ENCODE assay signal across 9 cellular contexts in the genomic region with DNA sequence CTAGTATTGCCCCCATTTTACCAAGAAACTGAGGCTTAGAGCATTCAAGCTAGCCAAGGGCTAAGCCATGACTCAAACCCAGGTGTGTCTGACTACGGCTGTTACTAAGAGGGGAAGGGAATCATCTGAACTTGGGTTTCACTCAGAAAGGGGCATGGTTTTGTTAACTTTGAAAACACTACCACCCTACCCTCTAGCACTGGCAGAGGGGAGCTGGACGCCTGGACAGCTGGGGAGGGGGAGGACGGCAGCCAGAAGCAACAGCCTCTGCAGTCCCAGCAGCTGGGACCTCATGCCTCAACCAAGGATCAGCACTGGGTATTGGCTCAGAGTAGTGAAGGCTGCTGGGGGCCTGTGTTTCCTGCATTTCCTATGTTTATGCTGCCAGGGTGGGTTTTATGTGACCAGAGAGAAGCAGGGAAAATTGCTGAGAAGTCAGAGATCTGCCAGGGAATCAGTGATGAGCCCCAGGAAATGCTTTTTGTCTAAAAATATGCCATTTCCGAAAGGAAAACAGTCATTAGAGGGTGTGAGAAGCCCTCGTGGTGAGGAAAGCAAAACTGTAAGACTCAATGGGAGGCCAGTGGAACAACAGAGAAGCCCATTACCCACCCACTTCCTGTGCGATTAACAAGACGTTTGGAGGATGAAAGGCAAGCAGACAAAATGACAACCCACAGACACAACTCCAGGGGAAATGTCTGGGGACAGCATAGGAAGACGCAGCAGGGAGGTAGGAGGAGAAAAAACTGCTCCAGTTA. TPM values are rescaled to one million over a fixed set of nuclear protein-coding genes. Genes with fewer than 3 reads are reported as not detected.
DNase-seq lines count a peak whose midpoint lies in the region; ATAC-seq and TF ChIP-seq lines count a peak whose summit lies in the region.
"Had no signal": no experiment of that assay in that cellular context is flagged by ENCODE, and none has a peak within 500 bp of the region (broad histone marks: within the 10 kb centered on the region; RNA-seq: fewer than 3 reads in every experiment).

No MANE protein-coding gene starts in this region.

- H2AFZ ChIP-seq in mesenchymal stem cell (ENCODE audit: low read depth, low read length): peak overlapping the region; percentile 18

- POLR2A ChIA-PET in CD4-positive, alpha-beta memory T cell (lab: Charles Lee; ENCODE audit: partially characterized antibody): interaction anchor here (0.9 kb wide), 1 partner anchor 18 kb away, joined by 4 read pairs; no protein-coding TSS in a partner anchor

- peak overlapping the region in 1 of 2 donors; percentile 33 for H3K4me3 ChIP-seq in CD4-positive, alpha-beta memory T cell (ENCODE audit: low read length in 2 of 2)
- peak overlapping the region; percentile 44 for H3K4me3 ChIP-seq in Jurkat, Clone E6-1 (ENCODE audit: low read length)
- H3K4me3 ChIP-seq in mesenchymal stem cell (ENCODE audit: insufficient read depth in 1 of 2, low read depth in 1 of 2, low read length in 2 of 2): no peak overlapping the region
- H3K4me3 ChIP-seq: lung had no signal

- peak overlapping the region; percentile 91 to 96 for H2BK12ac ChIP-seq in mesenchymal stem cell (ENCODE audit: low read length in 2 of 2)

- no peaks in the 10 kb centered on the region for H3K9me3 ChIP-seq in CD4-positive, alpha-beta memory T cell (ENCODE audit: control insufficient read depth in 1 of 2, low read length in 2 of 2)
- H3K9me3 ChIP-seq in mesenchymal stem cell (ENCODE audit: control insufficient read depth, low read length): no peaks in the 10 kb centered on the region

- H3K4me3 Mint-ChIP-seq in CD4-positive, alpha-beta memory T cell: peak overlapping the region; percentile 49 to 81 (median 72)
- H3K4me3 Mint-ChIP-seq in activated T-cell treated with anti-CD3 and anti-CD28 coated beads, Interleukin-2, amount 50 U/mL, for 4 hours: peak overlapping the region; percentile 52
- H3K4me3 Mint-ChIP-seq in glutamatergic neuron (ENCODE audit: unreplicated experiment): no peak overlapping the region

- peak overlapping the region in 1 of 2 experiments; percentile 81 for H3K14ac ChIP-seq in mesenchymal stem cell (ENCODE audit: low read length in 2 of 2)

- H3K27me3 Mint-ChIP-seq in CD4-positive, alpha-beta memory T cell: no peaks in the 10 kb centered on the region
- no peaks in the 10 kb centered on the region for H3K27me3 Mint-ChIP-seq in activated T-cell treated with anti-CD3 and anti-CD28 coated beads, Interleukin-2, amount 50 U/mL, for 4 hours (ENCODE audit: low read depth)
- peaks cover 2% of the 10 kb centered on the region for H3K27me3 Mint-ChIP-seq in glutamatergic neuron (ENCODE audit: unreplicated experiment)

- H3K18ac ChIP-seq in mesenchymal stem cell (ENCODE audit: low read depth in 1 of 2, low read length in 2 of 2): peak overlapping the region; percentile 93 to 95

- TF ChIP-seq CTCF in glutamatergic neuron (IDR thresholded peaks at IDR 0.05; ENCODE audit: partially characterized antibody, unreplicated experiment): no peak

- intact Hi-C loops in CD4-positive, alpha-beta memory T cell (cut with micrococcal nuclease): no loop called here

- H3K27me3 ChIP-seq in CD4-positive, alpha-beta memory T cell (ENCODE audit: insufficient read depth, low read length): no peaks in the 10 kb centered on the region
- no peaks in the 10 kb centered on the region for H3K27me3 ChIP-seq in mesenchymal stem cell (ENCODE audit: control insufficient read depth in 1 of 2, insufficient read depth in 1 of 2, low read length in 2 of 2)

- peak overlapping the region; percentile 8 for H3K27ac ChIP-seq in CD4-positive, alpha-beta memory T cell (ENCODE audit: low read depth, low read length)
- peak overlapping the region; percentile 86 for H3K27ac ChIP-seq in mesenchymal stem cell (ENCODE audit: low read length, poor library complexity, severe bottlenecking)

- H3K23ac ChIP-seq in mesenchymal stem cell (ENCODE audit: low read length in 2 of 2): peak overlapping the region in 1 of 2 experiments; percentile 63

- peak overlapping the region; percentile 59 for H4K8ac ChIP-seq in mesenchymal stem cell (ENCODE audit: low read length)

- H2AK5ac ChIP-seq in mesenchymal stem cell (ENCODE audit: low read length, severe bottlenecking): peak overlapping the region; percentile 99

- no peaks in the 10 kb centered on the region for H3K36me3 Mint-ChIP-seq in CD4-positive, alpha-beta memory T cell
- no peaks in the 10 kb centered on the region for H3K36me3 Mint-ChIP-seq in activated T-cell treated with anti-CD3 and anti-CD28 coated beads, Interleukin-2, amount 50 U/mL, for 4 hours (ENCODE audit: insufficient read depth)
- H3K36me3 Mint-ChIP-seq in glutamatergic neuron (ENCODE audit: unreplicated experiment): no peaks in the 10 kb centered on the region

- peak; percentile 39 to 67 (median 59) for DNase-seq in CD4-positive, alpha-beta memory T cell
- DNase-seq in Jurkat, Clone E6-1 (ENCODE audit: low read depth, low spot score): peak; percentile 98
- DNase-seq in activated T-cell treated with anti-CD3 and anti-CD28 coated beads, Interleukin-2, amount 50 U/mL, for 4 hours: peak; percentile 18
- DNase-seq in mesenchymal stem cell (peak; percentile 44), DMS79 treated with DMSO at 0.1 percent for 48 hours (lab: John Stamatoyannopoulos, UW) (no peak), NCI-H1092 treated with DMSO at 0.1 percent for 48 hours (lab: John Stamatoyannopoulos, UW) (no peak), glutamatergic neuron (no peak), NAMALWA (ENCODE audit: low spot score) (no peak)

- H3K9ac ChIP-seq in mesenchymal stem cell (ENCODE audit: low read length): no peak overlapping the region

- H3K4ac ChIP-seq in mesenchymal stem cell (ENCODE audit: low read depth in 1 of 2, low read length in 2 of 2): peak overlapping the region; percentile 66 to 81

- H3K4me1 ChIP-seq in CD4-positive, alpha-beta memory T cell (ENCODE audit: insufficient read depth, low read length): peaks cover 51% of the 10 kb centered on the region
- H3K4me1 ChIP-seq in mesenchymal stem cell (ENCODE audit: control insufficient read depth, insufficient read depth, low read depth, low read length): peaks cover 34% of the 10 kb centered on the region

- H3K27ac Mint-ChIP-seq in CD4-positive, alpha-beta memory T cell: peak overlapping the region; percentile 76 to 92 (median 84)
- no peak overlapping the region for H3K27ac Mint-ChIP-seq in glutamatergic neuron (ENCODE audit: unreplicated experiment)

- H2BK120ac ChIP-seq in mesenchymal stem cell (ENCODE audit: low read depth, low read length): peak overlapping the region; percentile 65

- CTCF ChIA-PET in CD4-positive, alpha-beta memory T cell (lab: Charles Lee; ENCODE audit: partially characterized antibody): interaction anchor here (0.7 to 0.9 kb wide), 2 partner anchors 13 to 26 kb away, joined by 3 read pairs; no protein-coding TSS in a partner anchor

- no peaks in the 10 kb centered on the region for H3K9me3 Mint-ChIP-seq in CD4-positive, alpha-beta memory T cell
- no peaks in the 10 kb centered on the region for H3K9me3 Mint-ChIP-seq in activated T-cell treated with anti-CD3 and anti-CD28 coated beads, Interleukin-2, amount 50 U/mL, for 4 hours
- peaks cover 6% of the 10 kb centered on the region for H3K9me3 Mint-ChIP-seq in glutamatergic neuron (ENCODE audit: unreplicated experiment)

- H3K4me1 Mint-ChIP-seq in CD4-positive, alpha-beta memory T cell: peaks cover 25 to 52% (median 40%) of the 10 kb centered on the region in 4 donors
- peaks cover 51% of the 10 kb centered on the region for H3K4me1 Mint-ChIP-seq in activated T-cell treated with anti-CD3 and anti-CD28 coated beads, Interleukin-2, amount 50 U/mL, for 4 hours (ENCODE audit: low read depth)
- no peaks in the 10 kb centered on the region for H3K4me1 Mint-ChIP-seq in glutamatergic neuron (ENCODE audit: low read depth, unreplicated experiment)

- peak overlapping the region; percentile 84 for H2BK5ac ChIP-seq in mesenchymal stem cell (ENCODE audit: low read depth, low read length, poor library complexity, severe bottlenecking)

- H2BK15ac ChIP-seq in mesenchymal stem cell (ENCODE audit: low read depth, poor library complexity, severe bottlenecking): peak overlapping the region; percentile 12

- no peaks in the 10 kb centered on the region for H3K79me1 ChIP-seq in mesenchymal stem cell (replicated peaks; ENCODE audit: low read length, poor library complexity, severe bottlenecking)

- 30% methylated on average over 7 of the region's 8 CpGs for WGBS in mesenchymal stem cell

- no peak overlapping the region for H3K4me2 ChIP-seq in mesenchymal stem cell (ENCODE audit: low read length, poor library complexity, severe bottlenecking)

- peak overlapping the region; percentile 91 for H4K91ac ChIP-seq in mesenchymal stem cell (ENCODE audit: low read length)

- H3K36me3 ChIP-seq in CD4-positive, alpha-beta memory T cell (ENCODE audit: insufficient read depth, low read length): no peaks in the 10 kb centered on the region
- H3K36me3 ChIP-seq in mesenchymal stem cell (ENCODE audit: control insufficient read depth in 1 of 2, insufficient read depth in 2 of 2, low read depth in 1 of 2, low read length in 2 of 2): no peaks in the 10 kb centered on the region

- ATAC-seq in activated T-cell treated with anti-CD3 and anti-CD28 coated beads, Interleukin-2, amount 50 U/mL, for 4 hours: peak; percentile 76 to 78

RNA-seq across cellular contexts. Expression of a gene that starts 41.2 kb away (rescaled TPM):
- under 1 TPM in 1 of 2 experiments, not detected in 1; 0.41 TPM for total RNA-seq in CD4-positive, alpha-beta memory T cell
- polyA plus RNA-seq in CD4-positive, alpha-beta memory T cell: 1 to 10 TPM in 1 of 2 donors, under 1 TPM in 1; 0.25 to 2.4 TPM
- polyA plus RNA-seq in Jurkat, Clone E6-1 (2012; ENCODE audit: insufficient read depth, insufficient read length): not detected
- under 1 TPM in 1 of 3 donors, not detected in 2; 0.28 TPM for total RNA-seq in activated T-cell treated with anti-CD3 and anti-CD28 coated beads, Interleukin-2, amount 50 U/mL, for 4 hours
- not detected for polyA plus RNA-seq in mesenchymal stem cell (2013, experiment 1 of 2)
- not detected for polyA plus RNA-seq in mesenchymal stem cell (2013, experiment 2 of 2)
- not detected for total RNA-seq in glutamatergic neuron (ENCODE audit: unreplicated experiment)

Comparison
In these comparisons a context has a peak if more than half of its experiments do, and no peak if none do; other contexts are left out.
1. DNase-seq: peak in CD4-positive, alpha-beta memory T cell (5 of 5), Jurkat, Clone E6-1 (single experiment), activated T-cell treated with anti-CD3 and anti-CD28 coated beads, Interleukin-2, amount 50 U/mL, for 4 hours (single experiment) and mesenchymal stem cell (single experiment); none in DMS79 treated with DMSO at 0.1 percent for 48 hours (single experiment), NCI-H1092 treated with DMSO at 0.1 percent for 48 hours (single experiment), glutamatergic neuron (single experiment) and NAMALWA (single experiment).